13 cellular contexts compared by ENCODE assay signal in the genomic region with DNA sequence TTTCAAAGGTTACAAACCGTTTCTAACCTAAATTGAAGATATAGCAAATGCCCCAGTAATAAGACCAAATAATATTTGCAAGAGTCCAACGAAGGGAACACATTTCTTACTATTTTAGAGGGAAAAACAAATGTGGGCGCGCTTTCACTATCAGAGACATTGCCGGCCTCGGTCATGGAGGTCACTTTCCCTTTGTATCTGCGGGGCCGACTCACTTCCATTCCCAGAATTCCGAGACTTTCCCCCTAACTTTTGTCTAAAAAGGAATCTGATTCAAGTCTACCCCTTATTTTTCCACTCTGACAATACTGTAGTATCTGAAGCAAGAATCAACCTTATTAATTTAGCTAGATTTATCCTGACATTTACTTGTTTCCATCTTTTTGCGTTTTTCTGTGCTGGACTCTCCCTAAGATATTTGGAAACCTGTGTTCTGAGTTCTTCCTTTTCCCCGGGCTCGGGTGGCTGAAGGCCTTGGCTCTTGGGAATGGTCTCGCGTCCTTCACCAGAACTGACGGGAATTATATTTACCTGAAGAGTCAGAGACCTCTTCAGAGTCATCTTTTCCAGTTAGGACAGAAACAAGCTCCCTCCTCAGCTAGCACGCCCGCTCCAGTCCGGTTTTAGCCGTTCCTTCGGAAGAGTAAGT.
DNase-seq lines count a peak whose midpoint lies in the region; ATAC-seq and TF ChIP-seq lines count a peak whose summit lies in the region.
"Had no signal": no experiment of that assay in that cellular context is flagged by ENCODE, and none has a peak within 500 bp of the region (broad histone marks: within the 10 kb centered on the region; RNA-seq: fewer than 3 reads in every experiment).

No MANE protein-coding gene starts in this region.

- no peak overlapping the region for H3K56ac ChIP-seq in IMR-90 (ENCODE audit: extremely low read depth, insufficient read depth, low read length)

- no peak overlapping the region for H3K14ac ChIP-seq in IMR-90 (replicated peaks; ENCODE audit: low read depth, low read length)

- H3K4me1 ChIP-seq in IMR-90 (ENCODE audit: control insufficient read depth, insufficient read depth, low read length) = no peaks in the 10 kb centered on the region
- peaks cover 0 to 5% of the 10 kb centered on the region in 2 donors for H3K4me1 ChIP-seq in naive thymus-derived CD4-positive, alpha-beta T cell (ENCODE audit: control insufficient read depth in 2 of 2, insufficient read depth in 2 of 2, low read length in 2 of 2)
- H3K4me1 ChIP-seq in Caco-2 = peaks cover 4% of the 10 kb centered on the region

- BruUV-seq in Calu3 (replicated peaks; lab: Mats Ljungman, UMichigan) (no TSS peak), IMR-90 (replicated peaks; lab: Mats Ljungman, UMichigan) (no TSS peak), Caco-2 (replicated peaks; lab: Mats Ljungman, UMichigan) (no TSS peak)

- H4K5ac ChIP-seq in IMR-90 (ENCODE audit: low read depth, low read length) = no peak overlapping the region

- H3K79me1 ChIP-seq in IMR-90 (ENCODE audit: low read depth in 1 of 2, low read length in 2 of 2) = no peaks in the 10 kb centered on the region

- peaks cover 44% of the 10 kb centered on the region for H3K36me3 Mint-ChIP-seq in Calu3 (ENCODE audit: insufficient read depth, unreplicated experiment)
- H3K36me3 Mint-ChIP-seq in naive thymus-derived CD4-positive, alpha-beta T cell = peaks cover 0 to 22% (median 5%) of the 10 kb centered on the region in 5 donors
- H3K36me3 Mint-ChIP-seq in Caco-2 (ENCODE audit: insufficient read depth, unreplicated experiment) = peaks cover 20% of the 10 kb centered on the region

- H3K4me3 ChIP-seq in IMR-90 (ENCODE audit: insufficient read depth, low read depth, low read length) (peak overlapping the region; percentile 50), choroid plexus epithelial cell (ENCODE audit: low read depth, low read length) (peak overlapping the region; percentile 54), Caco-2 (ENCODE audit: low read depth, low read length) (no peak overlapping the region)
- H3K4me3 ChIP-seq in naive thymus-derived CD4-positive, alpha-beta T cell (ENCODE audit: low read length) = no peak overlapping the region
- H3K4me3 ChIP-seq: lung, vagina had no signal

- H3K4me2 ChIP-seq in IMR-90 (ENCODE audit: low read depth, low read length) = peak overlapping the region; percentile 85

- POLR2A ChIA-PET in IMR-90 (lab: Charles Lee; ENCODE audit: unreplicated experiment) = no interaction called here
- POLR2A ChIA-PET in naive thymus-derived CD4-positive, alpha-beta T cell (lab: Charles Lee) = no interaction called here
- POLR2A ChIA-PET in Caco-2 (lab: Charles Lee) = interaction anchor here (1.0 kb wide), 1 partner anchor 87 kb away, joined by 3 read pairs; no protein-coding TSS in a partner anchor

- H2BK15ac ChIP-seq in IMR-90 (ENCODE audit: low read depth, low read length) = no peak overlapping the region

- H3K4ac ChIP-seq in IMR-90 (ENCODE audit: low read depth, low read length) = no peak overlapping the region

- H4K91ac ChIP-seq in IMR-90 (ENCODE audit: insufficient read depth, low read depth, low read length) = no peak overlapping the region

- no peaks in the 10 kb centered on the region for H3K9me3 ChIP-seq in IMR-90 (ENCODE audit: control insufficient read depth, insufficient read depth, low read length)
- H3K9me3 ChIP-seq in naive thymus-derived CD4-positive, alpha-beta T cell (ENCODE audit: control insufficient read depth in 2 of 3, low read length in 3 of 3) = peaks cover 0 to 26% (median 6%) of the 10 kb centered on the region in 3 experiments
- no peaks in the 10 kb centered on the region for H3K9me3 ChIP-seq in Caco-2
- H3K9me3 ChIP-seq: vagina had no signal

- TF ChIP-seq RAD21 in IMR-90 (IDR thresholded peaks at IDR 0.05; ENCODE audit: low read length) = no peak

- no peaks in the 10 kb centered on the region for H3K27me3 Mint-ChIP-seq in Calu3 (ENCODE audit: unreplicated experiment)
- H3K27me3 Mint-ChIP-seq in naive thymus-derived CD4-positive, alpha-beta T cell = peaks cover 90 to 93% (median 92%) of the 10 kb centered on the region in 5 donors
- no peaks in the 10 kb centered on the region for H3K27me3 Mint-ChIP-seq in Caco-2 (ENCODE audit: insufficient read depth, unreplicated experiment)

- no peak for TF ChIP-seq POLR2A in IMR-90 (IDR thresholded peaks at IDR 0.05; ENCODE audit: low read depth, low read length)

- H3K27ac ChIP-seq in IMR-90 (ENCODE audit: insufficient read depth, low read length) = no peak overlapping the region
- H3K27ac ChIP-seq in naive thymus-derived CD4-positive, alpha-beta T cell (ENCODE audit: low read depth, low read length) = no peak overlapping the region
- H3K27ac ChIP-seq: RWPE1, vagina had no signal

- H3K9ac ChIP-seq in IMR-90 (ENCODE audit: low read depth, low read length) = no peak overlapping the region; the same call in 1 of the 2 replicates

- H2BK5ac ChIP-seq in IMR-90 (ENCODE audit: low read depth, low read length, poor library complexity, severe bottlenecking) = no peak overlapping the region

- no peak overlapping the region for H2AK5ac ChIP-seq in IMR-90 (ENCODE audit: low read depth, low read length)

- intact Hi-C loops in Calu3 (cut with micrococcal nuclease; ENCODE audit: unreplicated experiment) (loop anchor here (2.0 to 5.0 kb wide), 3 partner anchors 26 to 128 kb away; no protein-coding TSS in a partner anchor), IMR-90 (cut with micrococcal nuclease) (loop anchor here (1.0 to 5.0 kb wide), 4 partner anchors 25 to 143 kb away; no protein-coding TSS in a partner anchor), Caco-2 (cut with micrococcal nuclease; ENCODE audit: unreplicated experiment) (no loop called here)
- intact Hi-C loops in naive thymus-derived CD4-positive, alpha-beta T cell (cut with micrococcal nuclease) = loop anchor here in 1 of 2 donors (5.0 kb wide), 1 partner anchor 123 kb away; no protein-coding TSS in a partner anchor

- H3K23ac ChIP-seq in IMR-90 (ENCODE audit: low read depth, low read length) = no peak overlapping the region

- H3K9me1 ChIP-seq in IMR-90 (ENCODE audit: insufficient read depth, low read length) = no peaks in the 10 kb centered on the region

- peaks cover 29% of the 10 kb centered on the region for H3K4me1 Mint-ChIP-seq in Calu3 (ENCODE audit: low read depth, unreplicated experiment)
- H3K4me1 Mint-ChIP-seq in naive thymus-derived CD4-positive, alpha-beta T cell = peaks cover 0 to 28% (median 14%) of the 10 kb centered on the region in 7 donors
- H3K4me1 Mint-ChIP-seq in Caco-2 (ENCODE audit: low read depth, unreplicated experiment) = no peaks in the 10 kb centered on the region

- ATAC-seq in IMR-90 (ENCODE audit: low read depth) = peak; percentile 5
- ATAC-seq in naive thymus-derived CD4-positive, alpha-beta T cell = no peak
- no peak for ATAC-seq in GM21367 (IDR thresholded peaks at IDR 0.05; ENCODE audit: unreplicated experiment)

- H3K27ac Mint-ChIP-seq in Calu3 (ENCODE audit: unreplicated experiment) (peak overlapping the region; percentile 91), Caco-2 (ENCODE audit: unreplicated experiment) (no peak overlapping the region)
- H3K27ac Mint-ChIP-seq in naive thymus-derived CD4-positive, alpha-beta T cell = peak overlapping the region in 2 of 9 donors; percentile 46

- H2AFZ ChIP-seq in IMR-90 (replicated peaks; ENCODE audit: low read length, poor library complexity) = peak overlapping the region; percentile 74

- in situ Hi-C loops in IMR-90 (cut with MboI; ENCODE audit: low sequenced_read_pairs) = no loop called here
- in situ Hi-C loops in KBM-7 (cut with MboI; ENCODE audit: low pct_unique_long_range_greater_than_20kb, low sequenced_read_pairs) = no loop called here

- H3K4me3 Mint-ChIP-seq in Calu3 (ENCODE audit: low read depth, unreplicated experiment) (peak overlapping the region; percentile 76), Caco-2 (ENCODE audit: unreplicated experiment) (no peak overlapping the region)
- peak overlapping the region in 6 of 10 donors; percentile 1 to 61 (median 18) for H3K4me3 Mint-ChIP-seq in naive thymus-derived CD4-positive, alpha-beta T cell

- H2AK9ac ChIP-seq in IMR-90 (replicated peaks; ENCODE audit: low read depth, low read length, poor library complexity) = no peak overlapping the region

- no peak overlapping the region for H3K18ac ChIP-seq in IMR-90 (ENCODE audit: low read depth, low read length)

- dilution Hi-C loops in IMR-90 (cut with HindIII; ENCODE audit: low sequenced_read_pairs, unreplicated experiment) = no loop called here

- H2BK120ac ChIP-seq in IMR-90 (ENCODE audit: low read depth, low read length) = no peak overlapping the region

- no peak overlapping the region for H4K8ac ChIP-seq in IMR-90 (ENCODE audit: low read depth in 2 of 2, low read length in 2 of 2)

- H4K20me1 ChIP-seq in IMR-90 (ENCODE audit: insufficient read depth, low read length) = no peaks in the 10 kb centered on the region

- H3K9me3 Mint-ChIP-seq in Calu3 (ENCODE audit: low read depth, unreplicated experiment) (no peaks in the 10 kb centered on the region), Caco-2 (ENCODE audit: unreplicated experiment) (no peaks in the 10 kb centered on the region)
- peaks cover 2 to 79% (median 41%) of the 10 kb centered on the region in 11 donors for H3K9me3 Mint-ChIP-seq in naive thymus-derived CD4-positive, alpha-beta T cell

- DNase-seq in Calu3 = no peak
- no peak for DNase-seq in IMR-90
- peak; percentile 24 for DNase-seq in choroid plexus epithelial cell (ENCODE audit: low read depth)
- no peak for DNase-seq in naive thymus-derived CD4-positive, alpha-beta T cell
- DNase-seq in GF-D8 (lab: John Stamatoyannopoulos, UW) = no peak
- DNase-seq in KBM-7 = no peak
- no peak for DNase-seq in Caco-2
- DNase-seq: activated CD4-positive, alpha-beta T cell treated with anti-CD3 and anti-CD28 coated beads, Interleukin-2, amount 50 U/mL, for 1 hour; NCI-H187 had no signal

- CTCF ChIA-PET in Calu3 (lab: Charles Lee) (interaction anchor here (1.0 to 1.4 kb wide), 9 partner anchors 12 to 251 kb away, joined by 3 to 12 read pairs (median 3); a partner anchor contains a TSS), IMR-90 (lab: Yijun Ruan, JAX) (no interaction called here), Caco-2 (lab: Charles Lee) (no interaction called here)
- CTCF ChIA-PET in naive thymus-derived CD4-positive, alpha-beta T cell (lab: Charles Lee) = no interaction called here

- WGBS in IMR-90 (ENCODE audit: extremely low coverage in 2 of 2, insufficient read length in 1 of 2), 2 experiments = 0% methylated on average over 3 of the region's 20 CpGs; no CpG with 5 or more reads in 1 of the 2 experiments

- TF ChIP-seq CTCF in Calu3 (IDR thresholded peaks at IDR 0.05; ENCODE audit: unreplicated experiment) (no peak), IMR-90 (conservative IDR thresholded peaks at IDR 0.05; ENCODE audit: low read depth, low read length) (no peak), choroid plexus epithelial cell (conservative IDR thresholded peaks at IDR 0.05; ENCODE audit: low read depth, low read length) (no peak), Caco-2 (IDR thresholded peaks at IDR 0.05; ENCODE audit: insufficient read depth in 1 of 2, low read depth in 1 of 2, low read length in 1 of 2, severe bottlenecking in 1 of 2, unreplicated experiment in 1 of 2) (no peak)

- H3K27me3 ChIP-seq in IMR-90 (ENCODE audit: control insufficient read depth, insufficient read depth, low read length) = no peaks in the 10 kb centered on the region
- peaks cover 27 to 64% of the 10 kb centered on the region in 2 donors for H3K27me3 ChIP-seq in naive thymus-derived CD4-positive, alpha-beta T cell (ENCODE audit: control insufficient read depth in 2 of 2, insufficient read depth in 2 of 2, low read length in 2 of 2)
- no peaks in the 10 kb centered on the region for H3K27me3 ChIP-seq in Caco-2 (replicated peaks; ENCODE audit: control insufficient read depth, insufficient read depth, low read length)

- no peaks in the 10 kb centered on the region for H3K36me3 ChIP-seq in IMR-90 (ENCODE audit: control insufficient read depth, insufficient read depth, low read length)
- no peaks in the 10 kb centered on the region for H3K36me3 ChIP-seq in naive thymus-derived CD4-positive, alpha-beta T cell (ENCODE audit: control insufficient read depth in 2 of 3, insufficient read depth in 3 of 3, low read length in 3 of 3)
- no peaks in the 10 kb centered on the region for H3K36me3 ChIP-seq in Caco-2 (ENCODE audit: control insufficient read depth, insufficient read depth, low read length)
- H3K36me3 ChIP-seq: vagina had no signal

- no peak overlapping the region for H2BK20ac ChIP-seq in IMR-90 (ENCODE audit: low read depth, low read length)

Comparison
In these comparisons a context has a peak if more than half of its experiments do, and no peak if none do; other contexts are left out.
1. H3K4me3 ChIP-seq: peak in IMR-90 (single experiment) and choroid plexus epithelial cell (single experiment); none in naive thymus-derived CD4-positive, alpha-beta T cell (single experiment) and Caco-2 (single experiment).